Comparison of ENCODE assay signal across 8 cellular contexts in genomic region chr6:56764081-56764566, GRCh38.
DNase-seq lines count a peak whose midpoint lies in the region; ATAC-seq and TF ChIP-seq lines count a peak whose summit lies in the region.

No MANE protein-coding gene starts in this region.

- H2BK15ac ChIP-seq in neuronal stem cell (ENCODE audit: low read length), result no peak overlapping the region

- peaks cover 0 to 30% of the 10 kb centered on the region in 2 donors for H3K4me1 ChIP-seq in ascending aorta
- H3K4me1 ChIP-seq in neuronal stem cell (ENCODE audit: control insufficient read depth in 2 of 2, insufficient read depth in 1 of 2, low read depth in 1 of 2, low read length in 2 of 2), result peaks cover 0 to 4% of the 10 kb centered on the region in 2 donors

- no peak overlapping the region for H3K9ac ChIP-seq in neuronal stem cell (ENCODE audit: low read depth, low read length, poor library complexity)

- no peak overlapping the region for H3K23ac ChIP-seq in neuronal stem cell (ENCODE audit: low read depth, low read length, poor library complexity)

- H2BK5ac ChIP-seq in neuronal stem cell (ENCODE audit: low read length), result no peak overlapping the region

- no peaks in the 10 kb centered on the region for H3K9me3 Mint-ChIP-seq in activated CD8-positive, alpha-beta T cell treated with anti-CD3 and anti-CD28 coated beads, Interleukin-2, amount 10 ng/mL, durations not matched to agents 7 days and 5 days (ENCODE audit: insufficient read depth)

- H3K36me3 Mint-ChIP-seq in activated CD8-positive, alpha-beta T cell treated with anti-CD3 and anti-CD28 coated beads, Interleukin-2, amount 10 ng/mL, durations not matched to agents 7 days and 5 days (ENCODE audit: low read depth), result no peaks in the 10 kb centered on the region

- no peak overlapping the region for H2AK5ac ChIP-seq in neuronal stem cell (ENCODE audit: low read depth, low read length)

- H2AFZ ChIP-seq in neuronal stem cell (ENCODE audit: low read length), result no peak overlapping the region

- peaks cover 3% of the 10 kb centered on the region for H3K79me1 ChIP-seq in neuronal stem cell (ENCODE audit: low read depth, low read length)

- ATAC-seq in GM21723 (IDR thresholded peaks at IDR 0.05; ENCODE audit: unreplicated experiment), result peak; percentile 41
- no peak for ATAC-seq in activated CD8-positive, alpha-beta T cell treated with anti-CD3 and anti-CD28 coated beads, Interleukin-2, amount 10 ng/mL, durations not matched to agents 7 days and 5 days

- H3K27me3 ChIP-seq in ascending aorta (no peaks in the 10 kb centered on the region), kidney epithelial cell (ENCODE audit: control insufficient read depth, insufficient read depth, low read length) (no peaks in the 10 kb centered on the region), neuronal stem cell (ENCODE audit: control insufficient read depth in 3 of 3, insufficient read depth in 3 of 3, low read depth in 1 of 3, low read length in 3 of 3) (no peaks in the 10 kb centered on the region)

- H3K4ac ChIP-seq in neuronal stem cell (ENCODE audit: low read length), result no peak overlapping the region

- no peak for DNase-seq in ascending aorta (ENCODE audit: low spot score in 2 of 2)
- DNase-seq in kidney epithelial cell (ENCODE audit: low read depth), result no peak
- DNase-seq in activated CD8-positive, alpha-beta T cell treated with anti-CD3 and anti-CD28 coated beads, Interleukin-2, amount 10 ng/mL, durations not matched to agents 7 days and 5 days, result no peak
- DNase-seq in epidermal melanocyte (ENCODE audit: insufficient read length, low spot score), result no peak
- no peak for DNase-seq in neuronal stem cell (ENCODE audit: low spot score)

- H3K4me3 ChIP-seq in GM12875 (ENCODE audit: low read depth, low read length) (no peak overlapping the region), ascending aorta (no peak overlapping the region), kidney epithelial cell (ENCODE audit: low read depth, low read length) (no peak overlapping the region), neuronal stem cell (ENCODE audit: low read length in 2 of 2) (no peak overlapping the region)

- no peak overlapping the region for H3K14ac ChIP-seq in neuronal stem cell (ENCODE audit: low read length)

- no peak overlapping the region for H4K91ac ChIP-seq in neuronal stem cell (ENCODE audit: low read depth, low read length, poor library complexity)

- H3K4me1 Mint-ChIP-seq in activated CD8-positive, alpha-beta T cell treated with anti-CD3 and anti-CD28 coated beads, Interleukin-2, amount 10 ng/mL, durations not matched to agents 7 days and 5 days (ENCODE audit: low read depth), result no peaks in the 10 kb centered on the region

- no peaks in the 10 kb centered on the region for H3K36me3 ChIP-seq in ascending aorta
- no peaks in the 10 kb centered on the region for H3K36me3 ChIP-seq in kidney epithelial cell (ENCODE audit: control insufficient read depth, insufficient read depth, low read length)
- H3K36me3 ChIP-seq in neuronal stem cell (replicated peaks in 1 of 2; ENCODE audit: control insufficient read depth in 2 of 2, insufficient read depth in 2 of 2, low read length in 2 of 2), result no peaks in the 10 kb centered on the region

- no peak overlapping the region for H3K18ac ChIP-seq in neuronal stem cell (ENCODE audit: low read length)

- intact Hi-C loops in ascending aorta (cut with DNase I), result no loop called here

- WGBS in neuronal stem cell (ENCODE audit: extremely low coverage in 2 of 2, insufficient read length in 2 of 2, insufficient replicate concordance in 1 of 2), 2 donors, result no CpG with 5 or more reads among the region's 3 CpGs

- H2BK12ac ChIP-seq in neuronal stem cell (ENCODE audit: low read length), result no peak overlapping the region

- peak overlapping the region in 1 of 2 donors; percentile 28 for H3K27ac ChIP-seq in ascending aorta
- no peak overlapping the region for H3K27ac ChIP-seq in neuronal stem cell (replicated peaks; ENCODE audit: low read length)

- TF ChIP-seq RAD21 in Ishikawa (IDR thresholded peaks at IDR 0.05; ENCODE audit: low read depth), result peak; percentile 56

- CTCF ChIA-PET in activated CD8-positive, alpha-beta T cell treated with anti-CD3 and anti-CD28 coated beads, Interleukin-2, amount 10 ng/mL, durations not matched to agents 7 days and 5 days (lab: Charles Lee), result interaction anchor here (1.0 kb wide), 1 partner anchor 193 kb away, joined by 3 read pairs; no protein-coding TSS in a partner anchor

- POLR2A ChIA-PET in activated CD8-positive, alpha-beta T cell treated with anti-CD3 and anti-CD28 coated beads, Interleukin-2, amount 10 ng/mL, durations not matched to agents 7 days and 5 days (lab: Charles Lee), result no interaction called here

- TF ChIP-seq EP300 in Ishikawa (IDR thresholded peaks at IDR 0.05; ENCODE audit: borderline replicate concordance), result no peak

- TF ChIP-seq CTCF in GM12875 (IDR thresholded peaks at IDR 0.05; ENCODE audit: borderline replicate concordance, insufficient read depth, low read depth, low read length), result peak; percentile 31; the same call in 1 of the 2 replicates
- peak; percentile 23 to 39 (median 37) for TF ChIP-seq CTCF in ascending aorta (IDR thresholded peaks at IDR 0.05)
- peak; percentile 41 for TF ChIP-seq CTCF in kidney epithelial cell (IDR thresholded peaks at IDR 0.05; ENCODE audit: insufficient read depth, low read length, poor library complexity, severe bottlenecking)

- no peaks in the 10 kb centered on the region for H3K9me3 ChIP-seq in ascending aorta
- H3K9me3 ChIP-seq in neuronal stem cell (replicated peaks in 1 of 2; ENCODE audit: control insufficient read depth in 2 of 2, insufficient read depth in 1 of 2, low read depth in 1 of 2, low read length in 2 of 2), result peaks cover 0 to 3% of the 10 kb centered on the region in 2 donors

- no peaks in the 10 kb centered on the region for H3K27me3 Mint-ChIP-seq in activated CD8-positive, alpha-beta T cell treated with anti-CD3 and anti-CD28 coated beads, Interleukin-2, amount 10 ng/mL, durations not matched to agents 7 days and 5 days (ENCODE audit: low read depth)

- no peak overlapping the region for H3K4me2 ChIP-seq in neuronal stem cell (ENCODE audit: insufficient read depth, low read length, poor library complexity, severe bottlenecking)

- H4K8ac ChIP-seq in neuronal stem cell (ENCODE audit: low read depth, low read length), result no peak overlapping the region

- H3K27ac Mint-ChIP-seq in activated CD8-positive, alpha-beta T cell treated with anti-CD3 and anti-CD28 coated beads, Interleukin-2, amount 10 ng/mL, durations not matched to agents 7 days and 5 days, result no peak overlapping the region

- no peak overlapping the region for H3K4me3 Mint-ChIP-seq in activated CD8-positive, alpha-beta T cell treated with anti-CD3 and anti-CD28 coated beads, Interleukin-2, amount 10 ng/mL, durations not matched to agents 7 days and 5 days

- no peak overlapping the region for H2BK120ac ChIP-seq in neuronal stem cell (ENCODE audit: low read depth, low read length)

TF ChIP-seq in Ishikawa, 13 proteins besides CTCF, POLR2A, EP300 and RAD21:
- no peak for TF ChIP-seq TAF1 (IDR thresholded peaks at IDR 0.05; ENCODE audit: low read depth)
- no peak for TF ChIP-seq TCF12 (IDR thresholded peaks at IDR 0.05; ENCODE audit: low read depth)
- no peak for TF ChIP-seq FOXM1 (IDR thresholded peaks at IDR 0.05; ENCODE audit: borderline replicate concordance, low read depth)
- TF ChIP-seq USF1 (IDR thresholded peaks at IDR 0.05), result no peak
- TF ChIP-seq REST (IDR thresholded peaks at IDR 0.05; ENCODE audit: low read depth), result no peak
- no peak for TF ChIP-seq EGR1 (IDR thresholded peaks at IDR 0.05)
- TF ChIP-seq NFIC (IDR thresholded peaks at IDR 0.05), result no peak
- TF ChIP-seq TEAD4 (IDR thresholded peaks at IDR 0.05), result no peak
TF ChIP-seq in Ishikawa: peak in this region for 0.
